19 cellular contexts compared by ENCODE assay signal in the genomic region with DNA sequence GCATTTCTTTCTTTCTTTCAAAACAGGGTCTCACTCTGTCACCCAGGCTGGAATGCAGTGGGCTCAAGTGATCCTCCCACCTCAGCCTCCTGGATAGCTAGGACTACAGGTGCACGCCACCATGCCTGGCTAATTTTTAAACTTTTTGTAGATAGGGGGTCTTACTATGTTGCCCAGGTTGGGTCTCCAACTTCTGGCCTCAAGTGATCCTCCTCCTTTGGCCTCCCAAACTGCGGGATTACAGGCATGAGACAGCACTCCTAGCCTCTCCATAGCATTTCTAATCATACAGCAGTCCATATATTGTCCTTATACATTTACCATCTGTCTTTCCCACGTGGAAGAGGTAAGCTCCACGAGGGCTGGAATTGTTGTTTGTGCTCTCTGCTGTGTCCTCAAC. TPM values are rescaled to one million over a fixed set of nuclear protein-coding genes. Genes with fewer than 3 reads are reported as not detected.
DNase-seq lines count a peak whose midpoint lies in the region; ATAC-seq and TF ChIP-seq lines count a peak whose summit lies in the region.
"Had no signal": no experiment of that assay in that cellular context is flagged by ENCODE, and none has a peak within 500 bp of the region (broad histone marks: within the 10 kb centered on the region; RNA-seq: fewer than 3 reads in every experiment).

No MANE protein-coding gene starts in this region.

- TF ChIP-seq CTCF in CD8-positive, alpha-beta T cell (IDR thresholded peaks at IDR 0.05), result no peak
- no peak for TF ChIP-seq CTCF in H9 (conservative IDR thresholded peaks at IDR 0.05)
- TF ChIP-seq CTCF in neural progenitor cell (IDR thresholded peaks at IDR 0.05), result no peak

- no peak overlapping the region for H3K18ac ChIP-seq in H9 (ENCODE audit: insufficient read length, low read depth, low read length)

- H4K20me1 ChIP-seq in H9 (ENCODE audit: control insufficient read depth, insufficient read depth, insufficient read length) (no peaks in the 10 kb centered on the region), neural progenitor cell (ENCODE audit: low read depth) (no peaks in the 10 kb centered on the region)

- H2BK120ac ChIP-seq in H9 (ENCODE audit: low read depth, low read length, poor library complexity, severe bottlenecking), result no peak overlapping the region

- H3K36me3 ChIP-seq in CD8-positive, alpha-beta T cell (ENCODE audit: insufficient read depth, low read length), result no peaks in the 10 kb centered on the region
- H3K36me3 ChIP-seq in neural progenitor cell, result no peaks in the 10 kb centered on the region
- H3K36me3 ChIP-seq: MG63, suprapubic skin had no signal

- H3K4me1 ChIP-seq in CD8-positive, alpha-beta T cell (ENCODE audit: insufficient read depth, low read length), result peaks cover 17% of the 10 kb centered on the region
- H3K4me1 ChIP-seq in H9 (ENCODE audit: insufficient read depth, low read length) (no peaks in the 10 kb centered on the region; the same call in 1 of the 2 replicates), neural progenitor cell (peaks cover 6% of the 10 kb centered on the region)

- no peak overlapping the region for H3K14ac ChIP-seq in H9 (ENCODE audit: insufficient read depth, low read length)

- intact Hi-C loops in CD8-positive, alpha-beta T cell (cut with DNase I, micrococcal nuclease), result loop anchor here (5.0 to 10.0 kb wide), 4 partner anchors 310 to 1375 kb away; a partner anchor contains a TSS

- no peak overlapping the region for H3K4ac ChIP-seq in H9 (ENCODE audit: low read depth, low read length)

- H3T11ph ChIP-seq in H9 (ENCODE audit: low read length), result no peak overlapping the region

- peaks cover 25% of the 10 kb centered on the region for H3K4me1 Mint-ChIP-seq in CD8-positive, alpha-beta T cell (ENCODE audit: low read depth)
- H3K4me1 Mint-ChIP-seq in H9 (peaks cover 29 to 30% of the 10 kb centered on the region in 2 experiments), neural progenitor cell (peaks cover 14% of the 10 kb centered on the region)
- peaks cover 10% of the 10 kb centered on the region for H3K4me1 Mint-ChIP-seq in activated T-helper 17 cell treated with anti-CD3 and anti-CD28 coated beads, Interleukin-2, amount 50 U/mL, for 72 hours

- no peak overlapping the region for H3K27ac ChIP-seq in CD8-positive, alpha-beta T cell (ENCODE audit: low read depth, low read length)
- H3K27ac ChIP-seq in H9 (ENCODE audit: insufficient read length, low read depth, low read length) (no peak overlapping the region), neural progenitor cell (no peak overlapping the region)

- POLR2A ChIA-PET in CD8-positive, alpha-beta T cell (lab: Charles Lee), result no interaction called here

- no peak overlapping the region for H3K56ac ChIP-seq in H9 (ENCODE audit: insufficient read length, low read depth, low read length)

- no peak overlapping the region for H3K23ac ChIP-seq in H9 (ENCODE audit: insufficient read length, low read depth, low read length)

- H3K27ac Mint-ChIP-seq in CD8-positive, alpha-beta T cell, result no peak overlapping the region
- H3K27ac Mint-ChIP-seq in H9 (no peak overlapping the region), neural progenitor cell (no peak overlapping the region)
- H3K27ac Mint-ChIP-seq in activated T-helper 17 cell treated with anti-CD3 and anti-CD28 coated beads, Interleukin-2, amount 50 U/mL, for 72 hours, result no peak overlapping the region
- H3K27ac Mint-ChIP-seq: stimulated activated memory B cell treated with anti-CD40 and anti-IgM and Interleukin-4, amounts not matched to agents 10 μg/mL and 1 μg/mL and 100 μg/mL, for 72 hours had no signal

- H2BK15ac ChIP-seq in H9 (ENCODE audit: low read depth, low read length), result no peak overlapping the region

- H3K27me3 Mint-ChIP-seq in CD8-positive, alpha-beta T cell (ENCODE audit: low read depth), result peaks cover 18% of the 10 kb centered on the region
- H3K27me3 Mint-ChIP-seq in H9 (ENCODE audit: low read depth), result peaks cover 8% of the 10 kb centered on the region
- peaks cover 17% of the 10 kb centered on the region for H3K27me3 Mint-ChIP-seq in activated T-helper 17 cell treated with anti-CD3 and anti-CD28 coated beads, Interleukin-2, amount 50 U/mL, for 72 hours
- H3K27me3 Mint-ChIP-seq in neural progenitor cell (ENCODE audit: insufficient read depth, low read depth), result peaks cover 17% of the 10 kb centered on the region

- no peaks in the 10 kb centered on the region for H3K9me3 ChIP-seq in CD8-positive, alpha-beta T cell (ENCODE audit: low read length)
- no peaks in the 10 kb centered on the region for H3K9me3 ChIP-seq in H9 (ENCODE audit: control insufficient read depth, low read depth, low read length)
- H3K9me3 ChIP-seq in neural progenitor cell (ENCODE audit: low read depth), result no peaks in the 10 kb centered on the region
- H3K9me3 ChIP-seq: MG63, SK-N-SH, suprapubic skin had no signal

- H3K4me2 ChIP-seq in H9 (ENCODE audit: insufficient read depth, insufficient read length, low read length) (no peak overlapping the region), neural progenitor cell (no peak overlapping the region)
- H3K4me2 ChIP-seq: SK-N-SH had no signal

- H3K79me2 ChIP-seq in H9 (ENCODE audit: insufficient read depth, low read length), result peaks cover 8% of the 10 kb centered on the region; the same call in 1 of the 2 replicates
- peaks cover 12% of the 10 kb centered on the region for H3K79me2 ChIP-seq in neural progenitor cell (ENCODE audit: low read depth)

- H3K4me3 ChIP-seq in CD8-positive, alpha-beta T cell (ENCODE audit: low read depth, low read length), result no peak overlapping the region
- H3K4me3 ChIP-seq in neural progenitor cell, result no peak overlapping the region
- H3K4me3 ChIP-seq: MG63 had no signal

- no peak overlapping the region for H4K8ac ChIP-seq in H9 (replicated peaks; ENCODE audit: insufficient read length, low read depth, low read length)

- H4K91ac ChIP-seq in H9 (ENCODE audit: insufficient read length, low read depth, low read length), result no peak overlapping the region

- peaks cover 29% of the 10 kb centered on the region for H3F3A ChIP-seq in neural progenitor cell (ENCODE audit: low read depth)

- H3K9me3 Mint-ChIP-seq in CD8-positive, alpha-beta T cell, result no peaks in the 10 kb centered on the region
- H3K9me3 Mint-ChIP-seq in H9 (no peaks in the 10 kb centered on the region), neural progenitor cell (no peaks in the 10 kb centered on the region)
- no peaks in the 10 kb centered on the region for H3K9me3 Mint-ChIP-seq in activated T-helper 17 cell treated with anti-CD3 and anti-CD28 coated beads, Interleukin-2, amount 50 U/mL, for 72 hours
- H3K9me3 Mint-ChIP-seq: stimulated activated memory B cell treated with anti-CD40 and anti-IgM and Interleukin-4, amounts not matched to agents 10 μg/mL and 1 μg/mL and 100 μg/mL, for 72 hours had no signal

- H2BK20ac ChIP-seq in H9 (ENCODE audit: low read depth, low read length, poor library complexity, severe bottlenecking), result no peak overlapping the region

- H4K5ac ChIP-seq in H9 (ENCODE audit: insufficient read length, low read depth, low read length), result no peak overlapping the region

- no peak for DNase-seq in CD8-positive, alpha-beta T cell
- DNase-seq in H9, result no peak
- DNase-seq in neural progenitor cell (ENCODE audit: low spot score), result no peak
- no peak for DNase-seq in HUDEP-2 (lab: John Stamatoyannopoulos, UW; ENCODE audit: unreplicated experiment in 76 of 76)
- DNase-seq in islet precursor cell, result no peak
- no peak for DNase-seq in nucleus accumbens (lab: John Stamatoyannopoulos, UW)
- DNase-seq: activated CD4-positive, alpha-beta T cell treated with anti-CD3 and anti-CD28 coated beads, Interleukin-2, amount 50 U/mL, for 4 hours; activated effector memory CD4-positive, alpha-beta T cell treated with anti-CD3 and anti-CD28 coated beads, Interleukin-2, amount 50 U/mL, for 16 hours; amniotic stem cell; dermis blood vessel endothelial cell; GOT3; IMR-90; MG63; NCI-H1436; NCI-H524; SK-N-SH had no signal

- H2BK12ac ChIP-seq in H9 (ENCODE audit: insufficient read length, low read depth, low read length), result no peak overlapping the region

- peak overlapping the region; percentile 93 for H3K4me3 Mint-ChIP-seq in CD8-positive, alpha-beta T cell
- H3K4me3 Mint-ChIP-seq in H9, result peak overlapping the region; percentile 88 to 89
- H3K4me3 Mint-ChIP-seq in activated T-helper 17 cell treated with anti-CD3 and anti-CD28 coated beads, Interleukin-2, amount 50 U/mL, for 72 hours, result peak overlapping the region; percentile 88
- H3K4me3 Mint-ChIP-seq in neural progenitor cell, result peak overlapping the region; percentile 70

- H2AFZ ChIP-seq in H9 (ENCODE audit: low read length), result no peak overlapping the region
- no peak overlapping the region for H2AFZ ChIP-seq in neural progenitor cell (replicated peaks)

- no peak overlapping the region for H2BK5ac ChIP-seq in H9 (ENCODE audit: insufficient read length, low read length)

- no peaks in the 10 kb centered on the region for H3K79me1 ChIP-seq in H9 (ENCODE audit: insufficient read depth, low read depth, low read length, poor library complexity, severe bottlenecking)

- no CpG with 5 or more reads among the region's 4 CpGs for WGBS in H9 (ENCODE audit: extremely low coverage, insufficient read length, low lambda C conversion rate)

- no peak overlapping the region for H3K9ac ChIP-seq in H9 (ENCODE audit: extremely low read depth, insufficient read length, low read length)
- H3K9ac ChIP-seq in neural progenitor cell, result no peak overlapping the region
- H3K9ac ChIP-seq: SK-N-SH had no signal

- H3K23me2 ChIP-seq in H9 (ENCODE audit: insufficient read length, low read depth, low read length, poor library complexity, severe bottlenecking), result peaks cover 25% of the 10 kb centered on the region

- ATAC-seq in CD8-positive, alpha-beta T cell, result no peak
- no peak for ATAC-seq in activated T-helper 17 cell treated with anti-CD3 and anti-CD28 coated beads, Interleukin-2, amount 50 U/mL, for 72 hours (replicated peaks)

- H3K27me3 ChIP-seq in CD8-positive, alpha-beta T cell (ENCODE audit: insufficient read depth, low read length), result no peaks in the 10 kb centered on the region
- H3K27me3 ChIP-seq in H9 (ENCODE audit: insufficient read depth, low read length) (no peaks in the 10 kb centered on the region), neural progenitor cell (peaks cover 22% of the 10 kb centered on the region)
- H3K27me3 ChIP-seq: MG63, suprapubic skin had no signal

- H3K36me3 Mint-ChIP-seq in CD8-positive, alpha-beta T cell, result peaks cover 4% of the 10 kb centered on the region
- H3K36me3 Mint-ChIP-seq in H9 (ENCODE audit: insufficient read depth in 1 of 3, low read depth in 3 of 3), result peaks cover 0 to 3% (median 0%) of the 10 kb centered on the region in 3 experiments; a peak in 2 of 7 replicates
- H3K36me3 Mint-ChIP-seq in activated T-helper 17 cell treated with anti-CD3 and anti-CD28 coated beads, Interleukin-2, amount 50 U/mL, for 72 hours (ENCODE audit: low read depth), result no peaks in the 10 kb centered on the region
- peaks cover 2% of the 10 kb centered on the region for H3K36me3 Mint-ChIP-seq in neural progenitor cell
- H3K36me3 Mint-ChIP-seq: stimulated activated memory B cell treated with anti-CD40 and anti-IgM and Interleukin-4, amounts not matched to agents 10 μg/mL and 1 μg/mL and 100 μg/mL, for 72 hours had no signal

- no peak overlapping the region for H2AK5ac ChIP-seq in H9 (ENCODE audit: insufficient read length, low read length)

- CTCF ChIA-PET in CD8-positive, alpha-beta T cell (lab: Charles Lee), result interaction anchor here (0.8 kb wide), 1 partner anchor 17 kb away, joined by 3 read pairs; no protein-coding TSS in a partner anchor

RNA-seq across cellular contexts. Expression of a gene that starts 2.0 kb away (rescaled TPM):
- 1 to 10 TPM; 1.5 to 2.1 TPM for total RNA-seq in CD8-positive, alpha-beta T cell
- total RNA-seq in H9 (2021), result 24.9 and 28.2 TPM in 2 replicates
- 1 to 10 TPM in 1 of 2 donors, not detected in 1; 3.1 TPM for total RNA-seq in activated T-helper 17 cell treated with anti-CD3 and anti-CD28 coated beads, Interleukin-2, amount 50 U/mL, for 72 hours
- total RNA-seq in neural progenitor cell (ENCODE audit: low replicate concordance), result 12.7 and 25.7 TPM in 2 replicates
